ENCODE assay signal across 14 cellular contexts in genomic region chr19:10192922-10193321, GRCh38. TPM values are rescaled to one million over a fixed set of nuclear protein-coding genes. Genes with fewer than 3 reads are reported as not detected.
DNase-seq lines count a peak whose midpoint lies in the region; ATAC-seq lines count a peak whose summit lies in the region.
"Had no signal": no experiment of that assay in that cellular context is flagged by ENCODE, and none has a peak within 500 bp of the region (broad histone marks: within the 10 kb centered on the region; RNA-seq: fewer than 3 reads in every experiment).

No MANE protein-coding gene starts in this region.

- H3K36me3 Mint-ChIP-seq in CD4-positive, CD25-positive, alpha-beta regulatory T cell, result peaks cover 6% of the 10 kb centered on the region
- H3K36me3 Mint-ChIP-seq in activated T-helper 1 cell treated with anti-CD3 and anti-CD28 coated beads, Interleukin-12 subunit alpha, Interleukin-12 subunit beta, Interleukin-2, Interleukin-4 antibody, amounts not matched to agents 30 ng/mL and 10 ng/mL and 1 ng/mL, durations not matched to agents 14 hours and 24 hours and 36 hours (ENCODE audit: low read depth), result peaks cover 26% of the 10 kb centered on the region

- H3K36me3 ChIP-seq in CD4-positive, CD25-positive, alpha-beta regulatory T cell (ENCODE audit: control insufficient read depth, insufficient read depth, low read length), result peaks cover 5% of the 10 kb centered on the region
- peaks cover 17% of the 10 kb centered on the region for H3K36me3 ChIP-seq in HUES6 (ENCODE audit: control insufficient read depth, insufficient read depth, low read length)
- no peaks in the 10 kb centered on the region for H3K36me3 ChIP-seq in mesendoderm (ENCODE audit: control insufficient read depth, insufficient read depth, low read length)
- H3K36me3 ChIP-seq: pancreas, uterus had no signal

- H2BK15ac ChIP-seq in mesendoderm (replicated peaks; ENCODE audit: low read depth), result no peak overlapping the region

- H3K4me3 ChIP-seq in CD4-positive, CD25-positive, alpha-beta regulatory T cell (ENCODE audit: low read depth, low read length), result no peak overlapping the region
- H3K4me3 ChIP-seq in HUES6 (ENCODE audit: low read depth, low read length) (peak overlapping the region; percentile 87; the same call in 1 of the 2 replicates), mesendoderm (ENCODE audit: low read length) (no peak overlapping the region)

- no peak overlapping the region for H3K4ac ChIP-seq in mesendoderm (ENCODE audit: low read depth, low read length)

- peak overlapping the region in 1 of 3 donors; percentile 94 for H3K27ac Mint-ChIP-seq in CD4-positive, CD25-positive, alpha-beta regulatory T cell
- H3K27ac Mint-ChIP-seq in activated T-helper 1 cell treated with anti-CD3 and anti-CD28 coated beads, Interleukin-12 subunit alpha, Interleukin-12 subunit beta, Interleukin-2, Interleukin-4 antibody, amounts not matched to agents 30 ng/mL and 10 ng/mL and 1 ng/mL, durations not matched to agents 14 hours and 24 hours and 36 hours, result peak overlapping the region; percentile 13

- H2BK120ac ChIP-seq in mesendoderm (ENCODE audit: low read depth, low read length), result no peak overlapping the region

- no peaks in the 10 kb centered on the region for H3K9me3 ChIP-seq in CD4-positive, CD25-positive, alpha-beta regulatory T cell (ENCODE audit: control insufficient read depth in 2 of 2, low read length in 2 of 2)
- no peaks in the 10 kb centered on the region for H3K9me3 ChIP-seq in HUES6 (ENCODE audit: control insufficient read depth, insufficient read depth, low read depth, low read length)
- H3K9me3 ChIP-seq: pancreas, uterus had no signal

- peak overlapping the region; percentile 95 for H3K56ac ChIP-seq in mesendoderm (ENCODE audit: low read length)

- H3K27me3 ChIP-seq in CD4-positive, CD25-positive, alpha-beta regulatory T cell (ENCODE audit: control insufficient read depth, insufficient read depth, low read length), result no peaks in the 10 kb centered on the region
- H3K27me3 ChIP-seq in HUES6 (ENCODE audit: control insufficient read depth, insufficient read depth, low read length), result no peaks in the 10 kb centered on the region
- no peaks in the 10 kb centered on the region for H3K27me3 ChIP-seq in mesendoderm (ENCODE audit: insufficient read depth, low read length, poor library complexity)
- H3K27me3 ChIP-seq: pancreas, uterus had no signal

- no peak overlapping the region for H4K5ac ChIP-seq in mesendoderm (ENCODE audit: low read length)

- no peak overlapping the region for H3K27ac ChIP-seq in CD4-positive, CD25-positive, alpha-beta regulatory T cell (ENCODE audit: insufficient read depth, low read length, poor library complexity, severe bottlenecking)
- H3K27ac ChIP-seq in HUES6 (ENCODE audit: low read depth, low read length), result no peak overlapping the region
- H3K27ac ChIP-seq in mesendoderm (ENCODE audit: low read depth, low read length), result no peak overlapping the region
- H3K27ac ChIP-seq: pancreas had no signal

- no peak overlapping the region for H2BK5ac ChIP-seq in mesendoderm (ENCODE audit: low read length)

- H3K4me1 Mint-ChIP-seq in CD4-positive, CD25-positive, alpha-beta regulatory T cell, result peaks cover 6 to 64% (median 25%) of the 10 kb centered on the region in 4 donors
- H3K4me1 Mint-ChIP-seq in activated T-helper 1 cell treated with anti-CD3 and anti-CD28 coated beads, Interleukin-12 subunit alpha, Interleukin-12 subunit beta, Interleukin-2, Interleukin-4 antibody, amounts not matched to agents 30 ng/mL and 10 ng/mL and 1 ng/mL, durations not matched to agents 14 hours and 24 hours and 36 hours (ENCODE audit: low read depth), result peaks cover 14% of the 10 kb centered on the region

- H3K4me2 ChIP-seq in mesendoderm (ENCODE audit: low read length), result no peak overlapping the region

- WGBS in mesendoderm (ENCODE audit: extremely low coverage, insufficient coverage, low lambda C conversion rate), result no CpG with 5 or more reads among the region's 6 CpGs

- H3K23ac ChIP-seq in mesendoderm (ENCODE audit: low read length), result no peak overlapping the region

- peaks cover 58% of the 10 kb centered on the region for H3K79me2 ChIP-seq in mesendoderm (ENCODE audit: control insufficient read depth, insufficient read depth, low read length)

- no peak overlapping the region for H2AK5ac ChIP-seq in mesendoderm (ENCODE audit: low read length)

- H3K9me3 Mint-ChIP-seq in CD4-positive, CD25-positive, alpha-beta regulatory T cell, result no peaks in the 10 kb centered on the region
- no peaks in the 10 kb centered on the region for H3K9me3 Mint-ChIP-seq in activated T-helper 1 cell treated with anti-CD3 and anti-CD28 coated beads, Interleukin-12 subunit alpha, Interleukin-12 subunit beta, Interleukin-2, Interleukin-4 antibody, amounts not matched to agents 30 ng/mL and 10 ng/mL and 1 ng/mL, durations not matched to agents 14 hours and 24 hours and 36 hours

- peaks cover 8% of the 10 kb centered on the region for H3K79me1 ChIP-seq in mesendoderm (ENCODE audit: low read length)

- peak overlapping the region; percentile 59 to 96 (median 88) for H3K4me3 Mint-ChIP-seq in CD4-positive, CD25-positive, alpha-beta regulatory T cell
- H3K4me3 Mint-ChIP-seq in activated T-helper 1 cell treated with anti-CD3 and anti-CD28 coated beads, Interleukin-12 subunit alpha, Interleukin-12 subunit beta, Interleukin-2, Interleukin-4 antibody, amounts not matched to agents 30 ng/mL and 10 ng/mL and 1 ng/mL, durations not matched to agents 14 hours and 24 hours and 36 hours, result peak overlapping the region; percentile 97

- no peak overlapping the region for H4K8ac ChIP-seq in mesendoderm (ENCODE audit: low read depth, low read length)

- H3K27me3 Mint-ChIP-seq in CD4-positive, CD25-positive, alpha-beta regulatory T cell, result no peaks in the 10 kb centered on the region
- no peaks in the 10 kb centered on the region for H3K27me3 Mint-ChIP-seq in activated T-helper 1 cell treated with anti-CD3 and anti-CD28 coated beads, Interleukin-12 subunit alpha, Interleukin-12 subunit beta, Interleukin-2, Interleukin-4 antibody, amounts not matched to agents 30 ng/mL and 10 ng/mL and 1 ng/mL, durations not matched to agents 14 hours and 24 hours and 36 hours (ENCODE audit: insufficient read depth)

- H3K9ac ChIP-seq in HUES6 (ENCODE audit: low read length), result no peak overlapping the region
- H3K9ac ChIP-seq in mesendoderm (ENCODE audit: low read length), result peak overlapping the region; percentile 98

- peaks cover 43% of the 10 kb centered on the region for H3K4me1 ChIP-seq in CD4-positive, CD25-positive, alpha-beta regulatory T cell (ENCODE audit: control insufficient read depth, insufficient read depth, low read length, poor library complexity, severe bottlenecking)
- H3K4me1 ChIP-seq in HUES6 (ENCODE audit: control insufficient read depth, insufficient read depth, low read length) (no peaks in the 10 kb centered on the region), mesendoderm (ENCODE audit: control insufficient read depth, low read depth, low read length) (no peaks in the 10 kb centered on the region)

- no peak overlapping the region for H3K18ac ChIP-seq in mesendoderm (ENCODE audit: low read length)

- no peak for DNase-seq in CD4-positive, CD25-positive, alpha-beta regulatory T cell
- DNase-seq in activated T-helper 1 cell treated with anti-CD3 and anti-CD28 coated beads, Interleukin-12 subunit alpha, Interleukin-12 subunit beta, Interleukin-2, Interleukin-4 antibody, amounts not matched to agents 30 ng/mL and 10 ng/mL and 1 ng/mL, durations not matched to agents 14 hours and 24 hours and 36 hours (ENCODE audit: low spot score), result no peak
- no peak for DNase-seq in mesendoderm
- no peak for DNase-seq in DMS 273 (lab: John Stamatoyannopoulos, UW; ENCODE audit: unreplicated experiment)
- DNase-seq in stimulated activated CD4-positive, alpha-beta T cell treated with anti-CD3 and anti-CD28 coated beads, Interleukin-4, amount 100 ng/mL, for 1 hour, result no peak
- DNase-seq: activated naive CD4-positive, alpha-beta T cell; DMS153; islet precursor cell; NCI-H345; pancreas; uterus had no signal

- intact Hi-C loops in activated T-helper 1 cell treated with anti-CD3 and anti-CD28 coated beads, Interleukin-12 subunit alpha, Interleukin-12 subunit beta, Interleukin-2, Interleukin-4 antibody, amounts not matched to agents 30 ng/mL and 10 ng/mL and 1 ng/mL, durations not matched to agents 14 hours and 24 hours and 36 hours (cut with micrococcal nuclease), result loop anchor here (5.0 to 10.0 kb wide), 3 partner anchors 192 to 462 kb away; partner anchors contain the start of genes CDKN2D, ILF3, KRI1 and TYK2

- no peak for ATAC-seq in CD4-positive, CD25-positive, alpha-beta regulatory T cell (ENCODE audit: low read depth in 2 of 2)
- ATAC-seq in HG02642 (IDR thresholded peaks at IDR 0.05; ENCODE audit: poor library complexity, unreplicated experiment), result no peak
- ATAC-seq in HG02840 (IDR thresholded peaks at IDR 0.05; ENCODE audit: low FRiP score, unreplicated experiment), result no peak
- ATAC-seq: pancreas had no signal

RNA-seq across cellular contexts. Expression of gene DNMT1, which starts 1.8 kb away (rescaled TPM):
- total RNA-seq in CD4-positive, CD25-positive, alpha-beta regulatory T cell, result 259 TPM
- polyA plus RNA-seq in CD4-positive, CD25-positive, alpha-beta regulatory T cell, result 100 to 1,000 TPM in 1 of 4 donors, 10 to 100 TPM in 3; 78.8 to 103 (median 97.6) TPM
- 411 and 425 TPM in 2 replicates for total RNA-seq in activated T-helper 1 cell treated with anti-CD3 and anti-CD28 coated beads, Interleukin-12 subunit alpha, Interleukin-12 subunit beta, Interleukin-2, Interleukin-4 antibody, amounts not matched to agents 30 ng/mL and 10 ng/mL and 1 ng/mL, durations not matched to agents 14 hours and 24 hours and 36 hours
- polyA plus RNA-seq in mesendoderm (2013, experiment 1 of 2), result 157 TPM
- polyA plus RNA-seq in mesendoderm (2013, experiment 2 of 2), result 163 TPM

RNA-seq across cellular contexts. Expression of gene S1PR2, which starts 38.2 kb away (rescaled TPM):
- total RNA-seq in CD4-positive, CD25-positive, alpha-beta regulatory T cell, result 20.9 TPM
- polyA plus RNA-seq in CD4-positive, CD25-positive, alpha-beta regulatory T cell, result 1 to 10 TPM; 2.9 to 3.8 (median 3.2) TPM
- total RNA-seq in activated T-helper 1 cell treated with anti-CD3 and anti-CD28 coated beads, Interleukin-12 subunit alpha, Interleukin-12 subunit beta, Interleukin-2, Interleukin-4 antibody, amounts not matched to agents 30 ng/mL and 10 ng/mL and 1 ng/mL, durations not matched to agents 14 hours and 24 hours and 36 hours, result 15.4 and 16.0 TPM in 2 replicates
- 7.3 TPM for polyA plus RNA-seq in mesendoderm (2013, experiment 1 of 2)
- 7.0 TPM for polyA plus RNA-seq in mesendoderm (2013, experiment 2 of 2)

RNA-seq across cellular contexts. Expression of gene MRPL4, which starts 59.1 kb away (rescaled TPM):
- total RNA-seq in CD4-positive, CD25-positive, alpha-beta regulatory T cell, result 37.0 TPM
- 10 to 100 TPM; 24.9 to 36.6 (median 32.4) TPM for polyA plus RNA-seq in CD4-positive, CD25-positive, alpha-beta regulatory T cell
- total RNA-seq in activated T-helper 1 cell treated with anti-CD3 and anti-CD28 coated beads, Interleukin-12 subunit alpha, Interleukin-12 subunit beta, Interleukin-2, Interleukin-4 antibody, amounts not matched to agents 30 ng/mL and 10 ng/mL and 1 ng/mL, durations not matched to agents 14 hours and 24 hours and 36 hours, result 163 and 168 TPM in 2 replicates
- polyA plus RNA-seq in mesendoderm (2013, experiment 1 of 2), result 69.8 TPM
- 66.0 TPM for polyA plus RNA-seq in mesendoderm (2013, experiment 2 of 2)
